In the genomic region with DNA sequence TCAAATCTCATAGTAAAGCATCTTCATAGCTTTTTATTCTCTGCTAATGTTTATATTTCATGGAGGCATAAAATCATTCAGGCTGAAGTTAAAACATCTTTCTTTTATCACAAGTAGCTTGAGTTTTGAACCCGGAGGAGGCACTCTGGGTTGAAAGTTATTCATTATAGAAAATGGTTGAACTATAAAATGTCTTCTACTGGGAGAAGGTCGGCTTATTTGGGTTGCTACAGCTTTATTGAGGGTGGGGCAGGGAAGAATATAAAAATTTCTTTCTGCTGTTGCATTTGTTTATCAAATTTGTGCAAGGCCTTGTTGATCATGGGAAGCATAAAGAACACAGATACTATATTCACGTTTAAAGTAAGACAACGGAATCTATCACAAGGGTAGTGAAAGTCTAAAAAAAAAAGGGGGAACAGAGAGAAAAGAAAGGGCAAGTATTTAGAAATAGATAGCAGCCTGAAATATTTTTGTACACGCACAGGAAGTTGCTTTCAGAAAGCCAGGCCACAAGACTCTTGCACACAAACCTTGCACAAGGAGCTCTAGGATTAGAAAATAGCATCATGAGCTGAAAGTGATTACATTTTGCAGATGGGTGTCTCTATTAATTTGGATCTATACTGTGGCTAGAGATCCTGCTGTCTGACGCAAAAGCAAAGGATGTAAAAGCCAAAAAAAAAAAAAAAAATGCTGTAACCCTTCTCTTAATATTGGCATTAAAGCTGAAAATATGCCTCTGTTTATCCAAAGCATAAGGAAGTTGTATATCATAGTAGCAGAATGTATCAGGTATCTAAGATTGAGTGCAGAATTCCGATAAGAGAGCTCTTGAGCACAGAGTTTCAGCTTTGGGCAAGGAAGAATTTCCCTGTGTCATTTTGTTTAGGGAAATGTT, we compare ENCODE assay signal across 10 cellular contexts. TPM values are rescaled to one million over a fixed set of nuclear protein-coding genes. Genes with fewer than 3 reads are reported as not detected.
DNase-seq lines count a peak whose midpoint lies in the region; ATAC-seq, FAIRE-seq and TF ChIP-seq lines count a peak whose summit lies in the region.
"Had no signal": no experiment of that assay in that cellular context is flagged by ENCODE, and none has a peak within 500 bp of the region (broad histone marks: within the 10 kb centered on the region; RNA-seq: fewer than 3 reads in every experiment).

No MANE protein-coding gene starts in this region.

- ATAC-seq in GM18867 (IDR thresholded peaks at IDR 0.05; ENCODE audit: unreplicated experiment) (peak; percentile 56), HG03378 (IDR thresholded peaks at IDR 0.05; ENCODE audit: unreplicated experiment) (peak; percentile 47), pancreas (no peak)
- ATAC-seq in activated T-helper 17 cell treated with anti-CD3 and anti-CD28 coated beads, Interleukin-2, amount 50 U/mL, for 72 hours (replicated peaks), result no peak

- H4K8ac ChIP-seq in H9 (replicated peaks; ENCODE audit: insufficient read length, low read depth, low read length), result no peak overlapping the region

- no peak overlapping the region for H3T11ph ChIP-seq in H9 (ENCODE audit: low read length)

- peak overlapping the region; percentile 88 for H3K4me3 Mint-ChIP-seq in activated T-helper 17 cell treated with anti-CD3 and anti-CD28 coated beads, Interleukin-2, amount 50 U/mL, for 72 hours
- H3K4me3 Mint-ChIP-seq in H9, result no peak overlapping the region

- H3K18ac ChIP-seq in H9 (ENCODE audit: insufficient read length, low read depth, low read length), result no peak overlapping the region

- no peak overlapping the region for H2AFZ ChIP-seq in H9 (ENCODE audit: low read length)

- H3K23ac ChIP-seq in H9 (ENCODE audit: insufficient read length, low read depth, low read length), result no peak overlapping the region

- peaks cover 0 to 6% (median 0%) of the 10 kb centered on the region in 3 donors for H3K4me1 ChIP-seq in pancreas
- no peaks in the 10 kb centered on the region; the same call in 1 of the 2 replicates for H3K4me1 ChIP-seq in H9 (ENCODE audit: insufficient read depth, low read length)

- no peaks in the 10 kb centered on the region for H3K27me3 ChIP-seq in pancreas
- no peaks in the 10 kb centered on the region for H3K27me3 ChIP-seq in H9 (ENCODE audit: insufficient read depth, low read length)
- H3K27me3 ChIP-seq in dorsolateral prefrontal cortex, result peaks cover 0 to 59% (median 7%) of the 10 kb centered on the region in 45 donors
- H3K27me3 ChIP-seq: SJSA1 had no signal

- H2BK20ac ChIP-seq in H9 (ENCODE audit: low read depth, low read length, poor library complexity, severe bottlenecking), result no peak overlapping the region

- no peaks in the 10 kb centered on the region for H3K79me2 ChIP-seq in H9 (ENCODE audit: insufficient read depth, low read length)

- FAIRE-seq in pancreas (lab: Jason Lieb, UNC), result peak; percentile 60
- FAIRE-seq: H1 had no signal

- H3K4ac ChIP-seq in H9 (ENCODE audit: low read depth, low read length), result no peak overlapping the region

- peaks cover 2% of the 10 kb centered on the region for H3K36me3 Mint-ChIP-seq in activated T-helper 17 cell treated with anti-CD3 and anti-CD28 coated beads, Interleukin-2, amount 50 U/mL, for 72 hours (ENCODE audit: low read depth)
- no peaks in the 10 kb centered on the region; a peak in 2 of 7 replicates for H3K36me3 Mint-ChIP-seq in H9 (ENCODE audit: insufficient read depth in 1 of 3, low read depth in 3 of 3)

- H3K27ac Mint-ChIP-seq in activated T-helper 17 cell treated with anti-CD3 and anti-CD28 coated beads, Interleukin-2, amount 50 U/mL, for 72 hours, result peak overlapping the region; percentile 99
- H3K27ac Mint-ChIP-seq in H9, result no peak overlapping the region

- H3K56ac ChIP-seq in H9 (ENCODE audit: insufficient read length, low read depth, low read length), result no peak overlapping the region

- no peaks in the 10 kb centered on the region for H3K36me3 ChIP-seq in pancreas
- H3K36me3 ChIP-seq: SJSA1 had no signal

- H4K20me1 ChIP-seq in H9 (ENCODE audit: control insufficient read depth, insufficient read depth, insufficient read length), result no peaks in the 10 kb centered on the region

- no peaks in the 10 kb centered on the region for H3K9me3 ChIP-seq in pancreas
- no peaks in the 10 kb centered on the region for H3K9me3 ChIP-seq in H9 (ENCODE audit: control insufficient read depth, low read depth, low read length)
- H3K9me3 ChIP-seq: SJSA1 had no signal

- H3K79me1 ChIP-seq in H9 (ENCODE audit: insufficient read depth, low read depth, low read length, poor library complexity, severe bottlenecking), result no peaks in the 10 kb centered on the region

- H3K27ac ChIP-seq in pancreas, result peak overlapping the region in 2 of 4 donors; percentile 9 to 60
- no peak overlapping the region for H3K27ac ChIP-seq in H9 (ENCODE audit: insufficient read length, low read depth, low read length)
- H3K27ac ChIP-seq in dorsolateral prefrontal cortex, result peak overlapping the region in 6 of 59 donors; percentile 3 to 48 (median 29)
- H3K27ac ChIP-seq: SJSA1 had no signal

- no peak for DNase-seq in pancreas
- DNase-seq in H9, result no peak
- DNase-seq in dorsolateral prefrontal cortex, result no peak
- DNase-seq in AG08396 (ENCODE audit: low spot score), result no peak
- no peak for DNase-seq in GM19238 (ENCODE audit: insufficient read length, low spot score)

- no peak overlapping the region for H2BK12ac ChIP-seq in H9 (ENCODE audit: insufficient read length, low read depth, low read length)

- H4K91ac ChIP-seq in H9 (ENCODE audit: insufficient read length, low read depth, low read length), result no peak overlapping the region

- intact Hi-C loops in pancreas (cut with DNase I) (no loop called here), dorsolateral prefrontal cortex (cut with DNase I) (no loop called here)

- no peaks in the 10 kb centered on the region for H3K23me2 ChIP-seq in H9 (ENCODE audit: insufficient read length, low read depth, low read length, poor library complexity, severe bottlenecking)

- H2AK5ac ChIP-seq in H9 (ENCODE audit: insufficient read length, low read length), result no peak overlapping the region

- no peak overlapping the region for H2BK120ac ChIP-seq in H9 (ENCODE audit: low read depth, low read length, poor library complexity, severe bottlenecking)

- H3K4me1 Mint-ChIP-seq in activated T-helper 17 cell treated with anti-CD3 and anti-CD28 coated beads, Interleukin-2, amount 50 U/mL, for 72 hours, result peaks cover 19% of the 10 kb centered on the region
- peaks cover 18 to 19% of the 10 kb centered on the region in 2 experiments for H3K4me1 Mint-ChIP-seq in H9

- H3K14ac ChIP-seq in H9 (ENCODE audit: insufficient read depth, low read length), result no peak overlapping the region

- H3K9me3 Mint-ChIP-seq in activated T-helper 17 cell treated with anti-CD3 and anti-CD28 coated beads, Interleukin-2, amount 50 U/mL, for 72 hours, result no peaks in the 10 kb centered on the region
- peaks cover 61 to 63% of the 10 kb centered on the region in 2 experiments for H3K9me3 Mint-ChIP-seq in H9

- no peak overlapping the region for H2BK5ac ChIP-seq in H9 (ENCODE audit: insufficient read length, low read length)

- H3K4me3 ChIP-seq in pancreas (no peak overlapping the region), dorsolateral prefrontal cortex (no peak overlapping the region)
- H3K4me3 ChIP-seq: SJSA1 had no signal

- no peak overlapping the region for H4K5ac ChIP-seq in H9 (ENCODE audit: insufficient read length, low read depth, low read length)

- H3K27me3 Mint-ChIP-seq in activated T-helper 17 cell treated with anti-CD3 and anti-CD28 coated beads, Interleukin-2, amount 50 U/mL, for 72 hours, result no peaks in the 10 kb centered on the region
- H3K27me3 Mint-ChIP-seq in H9 (ENCODE audit: low read depth), result no peaks in the 10 kb centered on the region; the same call in 1 of the 2 replicates

- H2BK15ac ChIP-seq in H9 (ENCODE audit: low read depth, low read length), result no peak overlapping the region

- TF ChIP-seq CTCF in pancreas (IDR thresholded peaks at IDR 0.05) (no peak), H9 (conservative IDR thresholded peaks at IDR 0.05) (no peak), dorsolateral prefrontal cortex (IDR thresholded peaks at IDR 0.05 in 54 of 56, conservative IDR thresholded peaks at IDR 0.05 in 2 of 56; ENCODE audit: low read depth in 1 of 56, partially characterized antibody in 56 of 56) (no peak)

- H3K4me2 ChIP-seq in H9 (ENCODE audit: insufficient read depth, insufficient read length, low read length), result no peak overlapping the region

- 49 to 50% methylated on average over 7 of the region's 7 CpGs for WGBS in pancreas, 2 donors
- WGBS in H9 (ENCODE audit: extremely low coverage, insufficient read length, low lambda C conversion rate), result no CpG with 5 or more reads among the region's 7 CpGs

- no peak overlapping the region for H3K9ac ChIP-seq in H9 (ENCODE audit: extremely low read depth, insufficient read length, low read length)

RNA-seq across cellular contexts. Expression of gene FAM9C, which starts 37.2 kb away (rescaled TPM):
- total RNA-seq in activated T-helper 17 cell treated with anti-CD3 and anti-CD28 coated beads, Interleukin-2, amount 50 U/mL, for 72 hours, result under 1 TPM in 1 of 2 donors, not detected in 1; 0.21 TPM
- total RNA-seq in pancreas (not detected), H9 (2021) (0.09 TPM in 1 of 2 replicates, not detected in the other), dorsolateral prefrontal cortex (1 to 10 TPM in 1 of 120 experiments, under 1 TPM in 4, not detected in 115; 0.19 to 1.6 (median 0.33) TPM)
- polyA plus RNA-seq in pancreas, result not detected
- total RNA-seq: H1, SJSA1 had no signal
- polyA plus RNA-seq: H1 had no signal

Comparison
In these comparisons a context has a peak if more than half of its experiments do, and no peak if none do; other contexts are left out.
1. ATAC-seq: peak in GM18867 (single experiment) and HG03378 (single experiment); none in activated T-helper 17 cell treated with anti-CD3 and anti-CD28 coated beads, Interleukin-2, amount 50 U/mL, for 72 hours (single experiment) and pancreas (0 of 4).